In genomic region chr2:183244300-183244849, GRCh38 we compare ENCODE assay signal across 16 cellular contexts.
A peak's percentile ranks its signal among the peaks of the same experiment; 100 is the strongest.
DNase-seq lines count a peak whose midpoint lies in the region; ATAC-seq, FAIRE-seq and TF ChIP-seq lines count a peak whose summit lies in the region.
"Had no signal": no experiment of that assay in that cellular context is flagged by ENCODE, and none has a peak within 500 bp of the region (broad histone marks: within the 10 kb centered on the region; RNA-seq: fewer than 3 reads in every experiment).

No MANE protein-coding gene starts in this region.

- H3K9me1 ChIP-seq in keratinocyte (ENCODE audit: control insufficient read depth, extremely low read depth, insufficient read depth, low read length) = no peaks in the 10 kb centered on the region

- intact Hi-C loops in activated CD4-positive, alpha-beta T cell treated with anti-CD3 and anti-CD28 coated beads, Interleukin-2, amount 10 ng/mL, durations not matched to agents 24 days and 14 days (cut with micrococcal nuclease) = no loop called here

- TF ChIP-seq CTCF in keratinocyte (optimal IDR thresholded peaks at IDR 0.05 in 1 of 3, IDR thresholded peaks at IDR 0.05 in 1 of 3, conservative IDR thresholded peaks at IDR 0.05 in 1 of 3; ENCODE audit: extremely low read depth in 1 of 3, insufficient read depth in 2 of 3, low read length in 3 of 3) (no peak), upper lobe of left lung (IDR thresholded peaks at IDR 0.05) (no peak)

- H3K9ac ChIP-seq in keratinocyte (ENCODE audit: control insufficient read depth, extremely low read depth, insufficient read depth, low read length) = no peak overlapping the region
- H3K9ac ChIP-seq: KMS-11 had no signal

- H2AFZ ChIP-seq in keratinocyte (ENCODE audit: control insufficient read depth, low read length) = peak overlapping the region; percentile 48

- no peak for TF ChIP-seq EP300 in upper lobe of left lung (IDR thresholded peaks at IDR 0.05)

- no peaks in the 10 kb centered on the region for H3K79me2 ChIP-seq in keratinocyte (ENCODE audit: control insufficient read depth, insufficient read depth, low read length)

- H3K36me3 ChIP-seq in keratinocyte (ENCODE audit: control insufficient read depth in 2 of 2, extremely low read depth in 1 of 2, insufficient read depth in 2 of 2, low read length in 2 of 2) (no peaks in the 10 kb centered on the region), upper lobe of left lung (no peaks in the 10 kb centered on the region)
- H3K36me3 ChIP-seq: cardiac muscle cell, gastrocnemius medialis had no signal

- peak overlapping the region; percentile 59 for H3K27ac ChIP-seq in keratinocyte (ENCODE audit: control insufficient read depth, insufficient read depth, low read length)
- H3K27ac ChIP-seq in upper lobe of left lung = no peak overlapping the region
- H3K27ac ChIP-seq: cardiac muscle cell, gastrocnemius medialis, HL-60, KMS-11 had no signal

- no peaks in the 10 kb centered on the region for H3K4me1 Mint-ChIP-seq in activated CD4-positive, alpha-beta T cell treated with anti-CD3 and anti-CD28 coated beads, Interleukin-2, amount 10 ng/mL, durations not matched to agents 24 days and 14 days

- no peaks in the 10 kb centered on the region for H3K36me3 Mint-ChIP-seq in activated CD4-positive, alpha-beta T cell treated with anti-CD3 and anti-CD28 coated beads, Interleukin-2, amount 10 ng/mL, durations not matched to agents 24 days and 14 days (ENCODE audit: low read depth)
- H3K36me3 Mint-ChIP-seq: activated naive CD4-positive, alpha-beta T cell treated with anti-CD3 and anti-CD28 coated beads, Interleukin-2, amount 50 U/mL, for 72 hours had no signal

- no peak overlapping the region for H3K27ac Mint-ChIP-seq in activated CD4-positive, alpha-beta T cell treated with anti-CD3 and anti-CD28 coated beads, Interleukin-2, amount 10 ng/mL, durations not matched to agents 24 days and 14 days
- H3K27ac Mint-ChIP-seq: activated naive CD4-positive, alpha-beta T cell treated with anti-CD3 and anti-CD28 coated beads, Interleukin-2, amount 50 U/mL, for 72 hours had no signal

- DNase-seq in DMS153 (lab: John Stamatoyannopoulos, UW) (peak; percentile 79), NCI-H1694 treated with DMSO at 0.1 percent for 48 hours (lab: John Stamatoyannopoulos, UW) (peak; percentile 73), NCI-H82 treated with DMSO at 0.1 percent for 48 hours (lab: John Stamatoyannopoulos, UW; ENCODE audit: unreplicated experiment) (peak; percentile 53), keratinocyte (ENCODE audit: low read depth, low spot score) (no peak), GM19239 (ENCODE audit: insufficient read length, low spot score) (no peak), upper lobe of left lung (no peak)
- no peak for DNase-seq in activated CD4-positive, alpha-beta T cell treated with anti-CD3 and anti-CD28 coated beads, Interleukin-2, amount 10 ng/mL, durations not matched to agents 24 days and 14 days
- DNase-seq: activated CD4-positive, CD25-positive, alpha-beta regulatory T cell; gastrocnemius medialis; kidney glomerular epithelial cell; NCI-H187 treated with DMSO at 0.1 percent for 48 hours had no signal

- H3K4me1 ChIP-seq in keratinocyte (ENCODE audit: control insufficient read depth, extremely low read depth, insufficient read depth, low read length) (peaks cover 25% of the 10 kb centered on the region), upper lobe of left lung (no peaks in the 10 kb centered on the region)
- H3K4me1 ChIP-seq: gastrocnemius medialis had no signal

- no peak for ATAC-seq in activated CD4-positive, CD25-positive, alpha-beta regulatory T cell treated with anti-CD3 and anti-CD28 coated beads, Interleukin-2, amount 50 U/mL, for 24 hours
- no peak for ATAC-seq in upper lobe of left lung (ENCODE audit: low FRiP score in 2 of 2)
- ATAC-seq: activated naive CD4-positive, alpha-beta T cell treated with anti-CD3 and anti-CD28 coated beads, Interleukin-2, amount 50 U/mL, for 72 hours; gastrocnemius medialis had no signal

- H3K27me3 Mint-ChIP-seq in activated CD4-positive, alpha-beta T cell treated with anti-CD3 and anti-CD28 coated beads, Interleukin-2, amount 10 ng/mL, durations not matched to agents 24 days and 14 days = peaks cover 2% of the 10 kb centered on the region

- H3K4me2 ChIP-seq in keratinocyte (ENCODE audit: control insufficient read depth, extremely low read depth, insufficient read depth, low read depth, low read length) = peak overlapping the region; percentile 37
- H3K4me2 ChIP-seq: KMS-11 had no signal

- no peaks in the 10 kb centered on the region for H4K20me1 ChIP-seq in keratinocyte (ENCODE audit: control insufficient read depth, extremely low read depth, insufficient read depth, low read length)

- dilution Hi-C loops in keratinocyte (cut with MboI; ENCODE audit: extremely low pct_ligation_motif_present, low sequenced_read_pairs) = no loop called here

- WGBS in upper lobe of left lung, 2 donors = 93 to 94% methylated on average over 2 of the region's 2 CpGs

- FAIRE-seq in keratinocyte (lab: Jason Lieb, UNC) (peak; percentile 17), GM19239 (lab: Jason Lieb, UNC) (no peak)

- peak overlapping the region in 1 of 3 experiments; percentile 8 for H3K4me3 ChIP-seq in keratinocyte (ENCODE audit: control insufficient read depth in 2 of 3, extremely low read depth in 1 of 3, insufficient read depth in 2 of 3, low read depth in 1 of 3, low read length in 3 of 3)
- no peak overlapping the region for H3K4me3 ChIP-seq in upper lobe of left lung
- H3K4me3 ChIP-seq: cardiac muscle cell, gastrocnemius medialis had no signal

- no peaks in the 10 kb centered on the region for H3K27me3 ChIP-seq in keratinocyte (ENCODE audit: control insufficient read depth, extremely low read depth, insufficient read depth, low read length)
- H3K27me3 ChIP-seq in upper lobe of left lung = no peaks in the 10 kb centered on the region
- H3K27me3 ChIP-seq: cardiac muscle cell, gastrocnemius medialis had no signal

- H3K9me3 ChIP-seq in keratinocyte (ENCODE audit: control insufficient read depth, low read depth, low read length) (no peaks in the 10 kb centered on the region), upper lobe of left lung (no peaks in the 10 kb centered on the region)
- H3K9me3 ChIP-seq: gastrocnemius medialis had no signal

- no peak for TF ChIP-seq POLR2A in upper lobe of left lung (IDR thresholded peaks at IDR 0.05)

- H3K9me3 Mint-ChIP-seq in activated CD4-positive, alpha-beta T cell treated with anti-CD3 and anti-CD28 coated beads, Interleukin-2, amount 10 ng/mL, durations not matched to agents 24 days and 14 days = no peaks in the 10 kb centered on the region
- H3K9me3 Mint-ChIP-seq: activated naive CD4-positive, alpha-beta T cell treated with anti-CD3 and anti-CD28 coated beads, Interleukin-2, amount 50 U/mL, for 72 hours had no signal

- no peak overlapping the region for H3K4me3 Mint-ChIP-seq in activated CD4-positive, alpha-beta T cell treated with anti-CD3 and anti-CD28 coated beads, Interleukin-2, amount 10 ng/mL, durations not matched to agents 24 days and 14 days

Comparison
In these comparisons a context has a peak if more than half of its experiments do, and no peak if none do; other contexts are left out.
1. DNase-seq: peak in DMS153 (single experiment), NCI-H1694 treated with DMSO at 0.1 percent for 48 hours (single experiment) and NCI-H82 treated with DMSO at 0.1 percent for 48 hours (single experiment); none in keratinocyte (single experiment), activated CD4-positive, alpha-beta T cell treated with anti-CD3 and anti-CD28 coated beads, Interleukin-2, amount 10 ng/mL, durations not matched to agents 24 days and 14 days (single experiment), GM19239 (single experiment) and upper lobe of left lung (0 of 2).